ENCODE assay signal across 18 cellular contexts in the genomic region with DNA sequence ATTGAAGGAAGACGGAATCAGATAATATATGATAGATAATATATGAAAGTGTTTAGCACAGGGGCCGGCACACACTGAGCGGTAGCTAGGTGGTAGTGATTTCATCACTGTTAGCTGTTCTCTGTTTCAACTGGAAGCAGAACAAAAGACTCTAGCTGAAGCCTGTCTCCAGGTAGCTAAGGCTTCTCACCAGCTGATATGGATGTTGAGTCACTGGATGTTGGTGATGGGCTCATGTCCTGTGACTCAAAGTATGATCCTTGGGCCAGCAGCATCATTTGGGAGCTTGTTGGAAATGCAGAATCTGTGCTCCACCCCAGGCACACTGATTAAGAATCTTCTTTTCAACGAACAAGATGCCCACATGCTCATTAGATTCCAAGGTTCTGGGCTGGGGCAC. TPM values are rescaled to one million over a fixed set of nuclear protein-coding genes. Genes with fewer than 3 reads are reported as not detected.
DNase-seq lines count a peak whose midpoint lies in the region; ATAC-seq, FAIRE-seq and TF ChIP-seq lines count a peak whose summit lies in the region.
"Had no signal": no experiment of that assay in that cellular context is flagged by ENCODE, and none has a peak within 500 bp of the region (broad histone marks: within the 10 kb centered on the region; RNA-seq: fewer than 3 reads in every experiment).

No MANE protein-coding gene starts in this region.

- CTCF ChIA-PET in mammary epithelial cell (lab: Charles Lee; ENCODE audit: low non-redundant PET), result interaction anchor here (0.6 to 0.9 kb wide), 2 partner anchors 60 to 166 kb away, joined by 3 read pairs; no protein-coding TSS in a partner anchor
- CTCF ChIA-PET in MCF 10A (lab: Yijun Ruan, JAX), result interaction anchor here (0.6 to 5.3 kb wide), 38 partner anchors 9 to 1018 kb away, joined by 3 to 121 read pairs (median 5); no protein-coding TSS in a partner anchor

- no peak overlapping the region for H3K27ac Mint-ChIP-seq in MCF 10A (ENCODE audit: low read depth, unreplicated experiment)
- H3K27ac Mint-ChIP-seq: CD14-positive monocyte; CD8-positive, alpha-beta T cell had no signal

- no peak overlapping the region for H2AFZ ChIP-seq in mammary epithelial cell (ENCODE audit: low read depth, low read length)

- H3K79me2 ChIP-seq in mammary epithelial cell (ENCODE audit: insufficient read depth, low read length), result no peaks in the 10 kb centered on the region

- DNase-seq in mammary epithelial cell, result peak; percentile 49
- DNase-seq in MCF 10A (ENCODE audit: unreplicated experiment), result no peak
- DNase-seq in HT1080 (ENCODE audit: low read depth), result peak; percentile 10
- DNase-seq in bronchial epithelial cell (ENCODE audit: low read depth), result peak; percentile 80
- peak; percentile 44 to 63 for DNase-seq in foreskin keratinocyte
- no peak for DNase-seq in BE2C
- no peak for DNase-seq in cerebellum (ENCODE audit: low spot score)
- DNase-seq: DMS153 had no signal

- no peak overlapping the region for H3K4me3 Mint-ChIP-seq in MCF 10A (ENCODE audit: unreplicated experiment)
- H3K4me3 Mint-ChIP-seq: CD14-positive monocyte; CD8-positive, alpha-beta T cell had no signal

- WGBS in mammary epithelial cell (ENCODE audit: low coverage, missing lambda C conversion rate), result 63% methylated on average over 4 of the region's 4 CpGs

- H3K9me3 ChIP-seq in mammary epithelial cell (replicated peaks; ENCODE audit: insufficient read depth, low read length) (no peaks in the 10 kb centered on the region), BE2C (no peaks in the 10 kb centered on the region)
- H3K9me3 ChIP-seq: A549 had no signal

- H4K20me1 ChIP-seq in mammary epithelial cell (ENCODE audit: insufficient read depth, low read length), result no peaks in the 10 kb centered on the region

- intact Hi-C loops in mammary epithelial cell (cut with micrococcal nuclease) (loop anchor here (1.0 to 5.0 kb wide), 3 partner anchors 62 to 420 kb away; no protein-coding TSS in a partner anchor), MCF 10A (cut with micrococcal nuclease) (no loop called here)

- BruUV-seq in mammary epithelial cell (replicated peaks; lab: Mats Ljungman, UMichigan) (no TSS peak), MCF 10A (replicated peaks; lab: Mats Ljungman, UMichigan) (no TSS peak)

- H3K4me1 ChIP-seq in mammary epithelial cell (ENCODE audit: insufficient read depth, low read length) (peaks cover 6% of the 10 kb centered on the region), foreskin keratinocyte (no peaks in the 10 kb centered on the region), BE2C (no peaks in the 10 kb centered on the region)
- H3K4me1 ChIP-seq: A549 had no signal

- FAIRE-seq in bronchial epithelial cell (lab: Jason Lieb, UNC), result no peak
- FAIRE-seq: A549, D721Med had no signal

- no peaks in the 10 kb centered on the region for H3K27me3 ChIP-seq in mammary epithelial cell (ENCODE audit: insufficient read depth, low read length)
- no peaks in the 10 kb centered on the region for H3K27me3 ChIP-seq in bronchial epithelial cell (ENCODE audit: control insufficient read depth, insufficient read depth, low read length)
- peaks cover 8% of the 10 kb centered on the region for H3K27me3 ChIP-seq in foreskin keratinocyte
- no peaks in the 10 kb centered on the region for H3K27me3 ChIP-seq in BE2C

- no peaks in the 10 kb centered on the region for H3K4me1 Mint-ChIP-seq in MCF 10A (ENCODE audit: insufficient read depth, unreplicated experiment)
- H3K4me1 Mint-ChIP-seq: CD14-positive monocyte had no signal

- POLR2A ChIA-PET in MCF 10A (lab: Yijun Ruan, JAX), result no interaction called here

- H3K36me3 Mint-ChIP-seq in MCF 10A (ENCODE audit: insufficient read depth, unreplicated experiment), result peaks cover 4% of the 10 kb centered on the region
- H3K36me3 Mint-ChIP-seq: CD14-positive monocyte; CD8-positive, alpha-beta T cell had no signal

- H3K9me3 Mint-ChIP-seq in MCF 10A (ENCODE audit: unreplicated experiment), result peaks cover 14% of the 10 kb centered on the region
- H3K9me3 Mint-ChIP-seq: CD8-positive, alpha-beta T cell had no signal

- H3K4me2 ChIP-seq in mammary epithelial cell (ENCODE audit: insufficient read depth, low read depth, low read length), result no peak overlapping the region
- H3K4me2 ChIP-seq: A549, KMS-11 had no signal

- H3K4me3 ChIP-seq in mammary epithelial cell (replicated peaks in 1 of 3; ENCODE audit: insufficient read depth in 1 of 3, low read depth in 2 of 3, low read length in 3 of 3) (no peak overlapping the region), bronchial epithelial cell (ENCODE audit: low read depth, low read length) (no peak overlapping the region), BE2C (ENCODE audit: low read depth, low read length) (no peak overlapping the region)
- H3K4me3 ChIP-seq: A549, GM12878 had no signal

- in situ Hi-C loops in mammary epithelial cell (cut with MboI; ENCODE audit: low sequenced_read_pairs in 2 of 2), result loop anchor here (5.0 to 10.0 kb wide), 2 partner anchors 65 to 423 kb away; no protein-coding TSS in a partner anchor

- H3K9ac ChIP-seq in mammary epithelial cell (ENCODE audit: insufficient read depth, low read length), result no peak overlapping the region
- H3K9ac ChIP-seq: KMS-11 had no signal

- H3K27me3 Mint-ChIP-seq in MCF 10A (ENCODE audit: insufficient read depth, unreplicated experiment), result no peaks in the 10 kb centered on the region

- no peak for TF ChIP-seq CTCF in mammary epithelial cell (conservative IDR thresholded peaks at IDR 0.05 in 1 of 2, IDR thresholded peaks at IDR 0.05 in 1 of 2; ENCODE audit: extremely low read depth in 1 of 2, insufficient read depth in 1 of 2, low read depth in 1 of 2, low read length in 2 of 2)
- no peak for TF ChIP-seq CTCF in MCF 10A (IDR thresholded peaks at IDR 0.05; ENCODE audit: unreplicated experiment)
- TF ChIP-seq CTCF in bronchial epithelial cell (IDR thresholded peaks at IDR 0.05; ENCODE audit: insufficient read depth, low read length, severe bottlenecking), result no peak
- no peak for TF ChIP-seq CTCF in foreskin keratinocyte (conservative IDR thresholded peaks at IDR 0.05)
- no peak for TF ChIP-seq CTCF in BE2C (IDR thresholded peaks at IDR 0.05; ENCODE audit: low read depth, low read length)

- dilution Hi-C loops in mammary epithelial cell (cut with HindIII; ENCODE audit: low sequenced_read_pairs), result no loop called here

- ATAC-seq in foreskin keratinocyte, result peak; percentile 76
- no peak for ATAC-seq in GM19328 (IDR thresholded peaks at IDR 0.05; ENCODE audit: unreplicated experiment)

- H3K27ac ChIP-seq in mammary epithelial cell (ENCODE audit: insufficient read depth, low read depth, low read length), result no peak overlapping the region
- no peak overlapping the region for H3K27ac ChIP-seq in foreskin keratinocyte
- H3K27ac ChIP-seq: A549, KMS-11 had no signal

- no peaks in the 10 kb centered on the region for H3K36me3 ChIP-seq in mammary epithelial cell (ENCODE audit: insufficient read depth, low read length)
- H3K36me3 ChIP-seq in bronchial epithelial cell (ENCODE audit: control insufficient read depth, insufficient read depth, low read length), result no peaks in the 10 kb centered on the region
- H3K36me3 ChIP-seq in BE2C, result no peaks in the 10 kb centered on the region

RNA-seq across cellular contexts. Expression of gene KCNA5, which starts 21.6 kb away (rescaled TPM):
- total RNA-seq in mammary epithelial cell (not detected), MCF 10A (2022) (not detected in 2 replicates), bronchial epithelial cell (not detected in 2 replicates), foreskin keratinocyte (not detected in 2 replicates), cerebellum (2.9 TPM)
- polyA plus RNA-seq in mammary epithelial cell (not detected), foreskin keratinocyte (not detected in 2 replicates)
- not detected for polyA minus RNA-seq in mammary epithelial cell
- total RNA-seq in HT1080 (2014; rRNA removed; shearing (Covaris generic)), result not detected in 2 replicates
- polyA plus RNA-seq in HT1080 (2015; cell fraction: cytosol; rRNA removed), result not detected in 2 replicates
- polyA plus RNA-seq in HT1080 (2015; cell fraction: nucleus; rRNA removed), result not detected in 2 replicates
- polyA plus RNA-seq in BE2C (2012; ENCODE audit: insufficient read depth, insufficient read length, low read depth), result not detected
- total RNA-seq: CD8-positive, alpha-beta T cell; HT-29 had no signal
- polyA plus RNA-seq: A549, AG04450, BJ, CD14-positive monocyte had no signal

Comparison
In these comparisons a context has a peak if more than half of its experiments do, and no peak if none do; other contexts are left out.
1. DNase-seq: peak in mammary epithelial cell (single experiment), HT1080 (single experiment), bronchial epithelial cell (single experiment) and foreskin keratinocyte (2 of 2); none in MCF 10A (single experiment), BE2C (single experiment) and cerebellum (single experiment).